8 cellular contexts compared by ENCODE assay signal in genomic region chr6:147204843-147205311, GRCh38. TPM values are rescaled to one million over a fixed set of nuclear protein-coding genes. Genes with fewer than 3 reads are reported as not detected.
A peak's percentile ranks its signal among the peaks of the same experiment; 100 is the strongest.
DNase-seq lines count a peak whose midpoint lies in the region; ATAC-seq and TF ChIP-seq lines count a peak whose summit lies in the region.

No MANE protein-coding gene starts in this region.

- TF ChIP-seq CTCF in left ventricle myocardium inferior (IDR thresholded peaks at IDR 0.05; ENCODE audit: borderline replicate concordance): no peak
- no peak for TF ChIP-seq CTCF in testis (IDR thresholded peaks at IDR 0.05)

- ATAC-seq in left cardiac atrium (no peak), HG02571 (IDR thresholded peaks at IDR 0.05; ENCODE audit: unreplicated experiment) (no peak)

- no peak for DNase-seq in left ventricle myocardium inferior
- no peak for DNase-seq in left cardiac atrium
- peak; percentile 52 for DNase-seq in adipocyte (ENCODE audit: low read depth)
- DNase-seq in testis: no peak
- no peak for DNase-seq in anterior cingulate cortex (lab: John Stamatoyannopoulos, UW)
- DNase-seq in AML-193 (lab: John Stamatoyannopoulos, UW): no peak

- H3K36me3 ChIP-seq in left ventricle myocardium inferior (no peaks in the 10 kb centered on the region), adipocyte (ENCODE audit: control insufficient read depth, insufficient read depth, low read length, severe bottlenecking) (no peaks in the 10 kb centered on the region), testis (ENCODE audit: low read depth, missing control alignments) (no peaks in the 10 kb centered on the region)

- no peak for TF ChIP-seq POLR2A in testis (IDR thresholded peaks at IDR 0.05)

- H3K4me3 ChIP-seq in left ventricle myocardium inferior (peak overlapping the region; percentile 84), adipocyte (ENCODE audit: low read length) (peak overlapping the region; percentile 94), testis (peak overlapping the region; percentile 82 to 87)

- intact Hi-C loops in left ventricle myocardium inferior (cut with micrococcal nuclease) (no loop called here), left cardiac atrium (cut with DNase I) (no loop called here), testis (cut with DNase I; ENCODE audit: low total_unique reads) (no loop called here)

- peaks cover 63% of the 10 kb centered on the region for H3K4me1 ChIP-seq in left ventricle myocardium inferior
- H3K4me1 ChIP-seq in adipocyte (ENCODE audit: control insufficient read depth, insufficient read depth, low read length): peaks cover 24% of the 10 kb centered on the region
- H3K4me1 ChIP-seq in testis: no peaks in the 10 kb centered on the region

- H3K9me3 ChIP-seq in left ventricle myocardium inferior (replicated peaks): no peaks in the 10 kb centered on the region
- no peaks in the 10 kb centered on the region for H3K9me3 ChIP-seq in adipocyte (ENCODE audit: control insufficient read depth, low read length)
- no peaks in the 10 kb centered on the region for H3K9me3 ChIP-seq in testis

- H3K27me3 ChIP-seq in left ventricle myocardium inferior (ENCODE audit: low read depth) (no peaks in the 10 kb centered on the region), adipocyte (replicated peaks; ENCODE audit: control insufficient read depth, insufficient read depth, low read length) (no peaks in the 10 kb centered on the region), layer of hippocampus (ENCODE audit: control insufficient read depth, insufficient read depth, low read length) (no peaks in the 10 kb centered on the region), testis (no peaks in the 10 kb centered on the region)

- 7 to 11% methylated on average over 11 of the region's 11 CpGs for WGBS in testis, 2 donors

- peak overlapping the region; percentile 97 for H3K9ac ChIP-seq in adipocyte (ENCODE audit: low read length)

- peak overlapping the region; percentile 96 for H3K27ac ChIP-seq in left ventricle myocardium inferior (replicated peaks)
- H3K27ac ChIP-seq in layer of hippocampus (ENCODE audit: low read depth, low read length): peak overlapping the region; percentile 90
- peak overlapping the region; percentile 94 to 99 for H3K27ac ChIP-seq in testis

RNA-seq across cellular contexts. Expression of gene STXBP5, which starts 0.7 kb away (rescaled TPM):
- total RNA-seq in left ventricle myocardium inferior (14.4 TPM), left cardiac atrium (10 to 100 TPM; 10.6 to 13.0 TPM), testis (10 to 100 TPM; 29.9 to 47.4 TPM)
- 43.5 TPM for polyA plus RNA-seq in testis (ENCODE audit: insufficient read depth, low read depth, low replicate concordance)
